ENCODE assay signal across 8 cellular contexts in the genomic region with DNA sequence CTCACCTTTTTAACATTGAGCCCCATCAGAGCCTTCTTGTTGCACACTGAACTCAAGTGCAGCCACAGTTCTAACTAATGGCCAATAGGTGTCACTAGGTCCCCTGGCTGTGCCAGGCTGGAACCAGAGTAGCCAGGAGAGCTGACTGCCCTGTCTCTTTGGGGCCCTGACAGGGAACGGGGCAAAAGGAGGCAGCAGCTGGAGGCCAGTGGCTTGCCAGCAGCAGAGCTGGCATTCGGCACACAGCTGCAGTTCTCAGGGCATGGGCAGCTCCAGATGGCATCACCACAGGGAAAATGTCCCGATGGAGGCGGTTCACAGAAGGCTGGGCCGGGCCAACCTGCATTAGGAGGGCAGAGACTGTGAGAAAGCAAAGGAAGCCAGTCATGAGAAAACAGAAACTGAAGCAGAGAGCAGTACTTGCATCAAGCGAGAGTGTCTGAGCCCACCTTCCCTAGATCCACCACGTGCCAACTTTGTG.
DNase-seq lines count a peak whose midpoint lies in the region; ATAC-seq and TF ChIP-seq lines count a peak whose summit lies in the region.

No MANE protein-coding gene starts in this region.

- H3K27me3 Mint-ChIP-seq in endodermal cell (ENCODE audit: insufficient read depth) (no peaks in the 10 kb centered on the region), osteocyte (ENCODE audit: unreplicated experiment) (peaks cover 23% of the 10 kb centered on the region)

- H3K4me3 ChIP-seq in AG04449 (ENCODE audit: low read depth, low read length) (no peak overlapping the region), GM12865 (ENCODE audit: low read depth, low read length) (peak overlapping the region; percentile 16; the same call in 1 of the 2 replicates), OCI-LY3 (ENCODE audit: low read length) (peak overlapping the region; percentile 61), endodermal cell (ENCODE audit: low read length) (no peak overlapping the region)

- H3K36me3 Mint-ChIP-seq in endodermal cell (ENCODE audit: low read depth) (no peaks in the 10 kb centered on the region), osteocyte (ENCODE audit: unreplicated experiment) (no peaks in the 10 kb centered on the region)

- no peak overlapping the region for H3K27ac Mint-ChIP-seq in endodermal cell
- H3K27ac Mint-ChIP-seq in osteocyte (ENCODE audit: unreplicated experiment): no peak overlapping the region

- H3K9me3 ChIP-seq in OCI-LY3 (ENCODE audit: insufficient read depth, low read length): no peaks in the 10 kb centered on the region; the same call in 1 of the 2 replicates
- H3K9me3 ChIP-seq in endodermal cell (ENCODE audit: control insufficient read depth, low read length): no peaks in the 10 kb centered on the region

- H3K36me3 ChIP-seq in OCI-LY3 (replicated peaks; ENCODE audit: low read depth, low read length) (no peaks in the 10 kb centered on the region), endodermal cell (ENCODE audit: control insufficient read depth, insufficient read depth, low read length) (no peaks in the 10 kb centered on the region)

- H3K4me3 Mint-ChIP-seq in endodermal cell (no peak overlapping the region), osteocyte (ENCODE audit: unreplicated experiment) (no peak overlapping the region)

- POLR2A ChIA-PET in AG04449 (lab: Yijun Ruan, JAX): no interaction called here

- no peaks in the 10 kb centered on the region for H3K79me2 ChIP-seq in OCI-LY3 (ENCODE audit: low read length)

- DNase-seq in AG04449 (ENCODE audit: low read depth, low spot score) (no peak), GM12865 (ENCODE audit: low read depth) (peak; percentile 80), endodermal cell (peak; percentile 84), osteocyte (ENCODE audit: extremely low spot score, unreplicated experiment) (no peak), activated T-cell treated with anti-CD3 and anti-CD28 coated beads for 4 hours (no peak), kidney glomerular epithelial cell (lab: John Stamatoyannopoulos, UW) (no peak)

- 92% methylated on average over 5 to 7 of the region's 7 CpGs for WGBS in endodermal cell (ENCODE audit: insufficient coverage in 1 of 2, insufficient read length in 1 of 2), 2 experiments

- no peaks in the 10 kb centered on the region for H4K20me1 ChIP-seq in OCI-LY3 (ENCODE audit: insufficient read depth, low read length)

- H3K27ac ChIP-seq in OCI-LY3 (ENCODE audit: low read length) (peak overlapping the region; percentile 73), endodermal cell (ENCODE audit: low read depth, low read length) (no peak overlapping the region)

- peak overlapping the region; percentile 78; the same call in 1 of the 2 replicates for H2AFZ ChIP-seq in OCI-LY3 (ENCODE audit: low read depth, low read length)

- H3K9me3 Mint-ChIP-seq in endodermal cell: no peaks in the 10 kb centered on the region
- no peaks in the 10 kb centered on the region for H3K9me3 Mint-ChIP-seq in osteocyte (ENCODE audit: unreplicated experiment)

- H3K27me3 ChIP-seq in OCI-LY3 (ENCODE audit: low read depth, low read length) (no peaks in the 10 kb centered on the region), endodermal cell (ENCODE audit: control insufficient read depth, insufficient read depth, low read length, poor library complexity, severe bottlenecking) (no peaks in the 10 kb centered on the region)

- CTCF ChIA-PET in AG04449 (lab: Yijun Ruan, JAX): interaction anchor here (1.0 to 2.5 kb wide), 8 partner anchors 10 to 216 kb away, joined by 3 to 11 read pairs (median 6); no protein-coding TSS in a partner anchor

- peak; percentile 63 for ATAC-seq in HG02885 (IDR thresholded peaks at IDR 0.05; ENCODE audit: poor library complexity, unreplicated experiment)

- H3K4me1 Mint-ChIP-seq in endodermal cell (peaks cover 6% of the 10 kb centered on the region), osteocyte (ENCODE audit: unreplicated experiment) (no peaks in the 10 kb centered on the region)

- H3K4me1 ChIP-seq in OCI-LY3 (ENCODE audit: low read length) (peaks cover 33% of the 10 kb centered on the region), endodermal cell (ENCODE audit: control insufficient read depth, insufficient read depth, low read length) (no peaks in the 10 kb centered on the region)

- TF ChIP-seq CTCF in AG04449 (IDR thresholded peaks at IDR 0.05; ENCODE audit: insufficient read depth, low read length, missing control alignments) (peak; percentile 66), GM12865 (IDR thresholded peaks at IDR 0.05; ENCODE audit: insufficient read depth, low read depth, low read length, missing control alignments) (peak; percentile 73), OCI-LY3 (IDR thresholded peaks at IDR 0.05; ENCODE audit: low read depth, low read length) (peak; percentile 79), endodermal cell (conservative IDR thresholded peaks at IDR 0.05) (peak; percentile 82), osteocyte (IDR thresholded peaks at IDR 0.05) (peak; percentile 63)

- peak overlapping the region; percentile 33; the same call in 1 of the 2 replicates for H3K9ac ChIP-seq in OCI-LY3 (ENCODE audit: low read length)
- H3K9ac ChIP-seq in endodermal cell (ENCODE audit: extremely low read depth, low read length, poor library complexity, severe bottlenecking): no peak overlapping the region

- H3K4me2 ChIP-seq in OCI-LY3 (ENCODE audit: low read length): peak overlapping the region; percentile 74

Comparison
In these comparisons a context has a peak if more than half of its experiments do, and no peak if none do; other contexts are left out.
1. DNase-seq: peak in GM12865 (single experiment) and endodermal cell (single experiment); none in AG04449 (single experiment), osteocyte (single experiment), activated T-cell treated with anti-CD3 and anti-CD28 coated beads for 4 hours (single experiment) and kidney glomerular epithelial cell (single experiment).
2. H3K4me3 ChIP-seq: peak in GM12865 (single experiment) and OCI-LY3 (single experiment); none in AG04449 (single experiment) and endodermal cell (single experiment).
3. Peak in every context shown above with its lines, with median percentiles within 50 percentile points of each other: CTCF ChIP-seq.